ENCODE assay signal across 8 cellular contexts in the genomic region with DNA sequence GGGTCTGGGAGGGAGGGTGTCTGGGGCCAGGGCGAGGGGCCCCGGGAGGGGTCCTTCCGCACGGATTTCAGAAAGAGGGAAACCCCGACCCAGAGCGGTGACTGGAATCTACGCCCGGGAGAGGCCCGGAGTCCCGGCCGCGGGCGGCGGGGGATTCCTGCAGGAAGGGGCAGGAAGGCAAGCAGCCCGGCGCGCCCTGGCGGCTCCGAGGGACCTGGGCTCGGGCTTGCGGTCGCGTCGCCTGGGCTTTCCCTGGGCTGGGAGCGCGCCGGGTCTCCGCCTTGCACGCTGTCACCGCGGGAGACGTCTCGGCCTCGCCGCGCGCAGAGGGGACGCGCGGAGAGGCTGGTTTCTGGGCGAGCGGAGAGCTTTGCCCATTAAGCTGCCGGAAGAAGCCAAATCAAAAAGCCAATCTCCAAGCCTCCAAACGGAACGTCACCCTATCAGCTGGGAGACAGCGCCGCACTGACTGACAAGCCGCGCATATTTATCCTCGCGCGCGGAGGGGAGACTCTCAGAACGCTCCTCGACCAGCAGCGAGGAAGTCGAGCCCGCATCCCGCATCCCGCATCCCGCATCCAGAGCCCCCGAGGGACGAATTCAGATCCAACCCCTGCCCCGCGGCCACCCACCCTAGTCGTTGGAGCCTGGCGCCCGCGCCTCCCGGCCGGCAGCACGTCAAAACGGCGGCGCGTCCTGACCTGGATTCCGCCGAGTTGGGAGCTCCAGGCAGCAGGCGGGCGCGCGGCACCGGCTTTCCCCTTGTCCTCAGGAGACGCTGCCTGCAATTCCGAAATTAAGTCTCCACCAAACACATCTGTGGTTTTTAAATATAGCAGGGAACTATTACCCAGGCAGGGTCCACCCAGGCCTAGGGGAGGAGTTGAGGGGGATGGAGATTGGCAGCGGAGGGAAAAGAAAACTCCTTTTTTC. TPM values are rescaled to one million over a fixed set of nuclear protein-coding genes. Genes with fewer than 3 reads are reported as not detected.
DNase-seq lines count a peak whose midpoint lies in the region; ATAC-seq, FAIRE-seq and TF ChIP-seq lines count a peak whose summit lies in the region.

A gene with protein sequence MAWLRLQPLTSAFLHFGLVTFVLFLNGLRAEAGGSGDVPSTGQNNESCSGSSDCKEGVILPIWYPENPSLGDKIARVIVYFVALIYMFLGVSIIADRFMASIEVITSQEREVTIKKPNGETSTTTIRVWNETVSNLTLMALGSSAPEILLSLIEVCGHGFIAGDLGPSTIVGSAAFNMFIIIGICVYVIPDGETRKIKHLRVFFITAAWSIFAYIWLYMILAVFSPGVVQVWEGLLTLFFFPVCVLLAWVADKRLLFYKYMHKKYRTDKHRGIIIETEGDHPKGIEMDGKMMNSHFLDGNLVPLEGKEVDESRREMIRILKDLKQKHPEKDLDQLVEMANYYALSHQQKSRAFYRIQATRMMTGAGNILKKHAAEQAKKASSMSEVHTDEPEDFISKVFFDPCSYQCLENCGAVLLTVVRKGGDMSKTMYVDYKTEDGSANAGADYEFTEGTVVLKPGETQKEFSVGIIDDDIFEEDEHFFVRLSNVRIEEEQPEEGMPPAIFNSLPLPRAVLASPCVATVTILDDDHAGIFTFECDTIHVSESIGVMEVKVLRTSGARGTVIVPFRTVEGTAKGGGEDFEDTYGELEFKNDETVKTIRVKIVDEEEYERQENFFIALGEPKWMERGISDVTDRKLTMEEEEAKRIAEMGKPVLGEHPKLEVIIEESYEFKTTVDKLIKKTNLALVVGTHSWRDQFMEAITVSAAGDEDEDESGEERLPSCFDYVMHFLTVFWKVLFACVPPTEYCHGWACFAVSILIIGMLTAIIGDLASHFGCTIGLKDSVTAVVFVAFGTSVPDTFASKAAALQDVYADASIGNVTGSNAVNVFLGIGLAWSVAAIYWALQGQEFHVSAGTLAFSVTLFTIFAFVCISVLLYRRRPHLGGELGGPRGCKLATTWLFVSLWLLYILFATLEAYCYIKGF (minus strand): TSS at position 344 of the 933 bp plus-strand sequence. CDS start 20,529 bp downstream, outside the sequence.

- no peak for FAIRE-seq in D721Med (lab: Jason Lieb, UNC)

- peak; percentile 53 for DNase-seq in D721Med (ENCODE audit: insufficient read length, low spot score)
- DNase-seq in NCI-H2171 treated with DMSO at 0.1 percent for 48 hours (lab: John Stamatoyannopoulos, UW): peak; percentile 60
- peak; percentile 23 to 49 (median 48) for DNase-seq in right cardiac atrium
- DNase-seq in posterior vena cava (ENCODE audit: low spot score): peak; percentile 82
- no peak for DNase-seq in NOMO-1 treated with DMSO at 0.1 percent for 48 hours (lab: John Stamatoyannopoulos, UW; ENCODE audit: unreplicated experiment)

- ATAC-seq in GM21723 (IDR thresholded peaks at IDR 0.05; ENCODE audit: unreplicated experiment) (peak; percentile 38), right cardiac atrium (peak; percentile 44 to 59), GM21619 (IDR thresholded peaks at IDR 0.05; ENCODE audit: unreplicated experiment) (no peak)

- WGBS in right cardiac atrium: under 1% methylated on average over 86 of the region's 86 CpGs

- peak within 1 kb of the TSS; percentile 43 for H3K4me3 ChIP-seq in right cardiac atrium (ENCODE audit: low read length)

- peaks cover 3% of the 10 kb centered on the region for H3K27me3 ChIP-seq in right cardiac atrium (ENCODE audit: control insufficient read depth, insufficient read depth)

- H3K4me1 ChIP-seq in right cardiac atrium (ENCODE audit: control insufficient read depth, insufficient read depth, low read length): no peaks in the 10 kb centered on the region

- TF ChIP-seq CTCF in D721Med (IDR thresholded peaks at IDR 0.05; ENCODE audit: insufficient read depth, missing control alignments): no peak

- H3K27ac ChIP-seq in angular gyrus (ENCODE audit: low read depth, low read length) (peak within 1 kb of the TSS; percentile 51), right cardiac atrium (ENCODE audit: low read length) (no peak within 1 kb of the TSS)

- no peaks in the 10 kb centered on the region for H3K9me3 ChIP-seq in right cardiac atrium (ENCODE audit: control insufficient read depth, low read length)

- intact Hi-C loops in right cardiac atrium (cut with DNase I): no loop called here
- intact Hi-C loops in posterior vena cava (cut with DNase I): no loop called here

RNA-seq across cellular contexts. Expression of the gene that starts here (rescaled TPM):
- under 1 TPM in 3 of 4 donors, not detected in 1; 0.06 to 0.28 (median 0.09) TPM for total RNA-seq in right cardiac atrium
- 0.07 TPM for polyA plus RNA-seq in right cardiac atrium
- total RNA-seq in posterior vena cava: under 1 TPM; 0.10 to 0.46 TPM

Comparison
In these comparisons a context has a peak if more than half of its experiments do, and no peak if none do; other contexts are left out.
1. Peak in DNase-seq, ATAC-seq and H3K4me3 ChIP-seq in right cardiac atrium; RNA of the gene not detected or under 1 TPM.
2. Peak in DNase-seq in posterior vena cava; RNA of the gene not detected or under 1 TPM.